ENCODE assay signal across 7 cellular contexts in genomic region chr9:62897411-62898225, GRCh38.
DNase-seq lines count a peak whose midpoint lies in the region; ATAC-seq and TF ChIP-seq lines count a peak whose summit lies in the region.
"Not testable (repeated sequence)": the region's sequence is repeated elsewhere in the genome, so short reads cannot be mapped to it uniquely, and the experiment has no call there.

No MANE protein-coding gene starts in this region.

- not testable (repeated sequence) for H3K36me3 Mint-ChIP-seq in central memory CD8-positive, alpha-beta T cell (ENCODE audit: insufficient read depth); nephron progenitor cell (ENCODE audit: low read depth)

- H3K36me3 ChIP-seq in SK-N-MC (ENCODE audit: insufficient read depth, low read length): not testable (repeated sequence)

- DNase-seq in H4 (ENCODE audit: low spot score) (peak; percentile 15), left cardiac atrium (peak; percentile 52), nephron progenitor cell (peak; percentile 12)
- DNase-seq in SK-N-MC (ENCODE audit: low read depth, low spot score): not testable (repeated sequence)
- DNase-seq in activated T-cell treated with anti-CD3 and anti-CD28 coated beads, Interleukin-2, amount 50 U/mL, for 1 hour: peak; percentile 69
- DNase-seq in central memory CD8-positive, alpha-beta T cell (ENCODE audit: low spot score in 2 of 2): peak; percentile 48 to 56
- peak; percentile 45 for DNase-seq in stimulated activated CD4-positive, alpha-beta T cell treated with anti-CD3 and anti-CD28 coated beads, Interleukin-4, amount 100 ng/mL, for 24 hours

- H3K4me3 ChIP-seq in SK-N-MC: peak overlapping the region; percentile 64

- peak overlapping the region; percentile 69 for H3K4me3 Mint-ChIP-seq in central memory CD8-positive, alpha-beta T cell
- peak overlapping the region; percentile 71 for H3K4me3 Mint-ChIP-seq in nephron progenitor cell

- H3K27me3 Mint-ChIP-seq in central memory CD8-positive, alpha-beta T cell; nephron progenitor cell (ENCODE audit: low read depth, poor library complexity): not testable (repeated sequence)

- intact Hi-C loops in left cardiac atrium (cut with DNase I): not testable (repeated sequence)

- not testable (repeated sequence) for H3K4me1 Mint-ChIP-seq in central memory CD8-positive, alpha-beta T cell; nephron progenitor cell

- not testable (repeated sequence) for H3K9ac ChIP-seq in SK-N-MC (ENCODE audit: insufficient read length)

- not testable (repeated sequence) for TF ChIP-seq CTCF in nephron progenitor cell (IDR thresholded peaks at IDR 0.05)

- H3K27ac ChIP-seq in SK-N-MC: not testable (repeated sequence)

- H3K27ac Mint-ChIP-seq in central memory CD8-positive, alpha-beta T cell (ENCODE audit: low read depth); nephron progenitor cell: not testable (repeated sequence)

- peak; percentile 36 for ATAC-seq in central memory CD8-positive, alpha-beta T cell (replicated peaks; ENCODE audit: extremely low read depth, poor library complexity, severe bottlenecking)
- not testable (repeated sequence) for ATAC-seq in left cardiac atrium

- not testable (repeated sequence) for H3K9me3 Mint-ChIP-seq in central memory CD8-positive, alpha-beta T cell; nephron progenitor cell

- H3K9me3 ChIP-seq in SK-N-MC (ENCODE audit: low read depth, low read length): not testable (repeated sequence)
